ENCODE assay signal across 21 cellular contexts in the genomic region with DNA sequence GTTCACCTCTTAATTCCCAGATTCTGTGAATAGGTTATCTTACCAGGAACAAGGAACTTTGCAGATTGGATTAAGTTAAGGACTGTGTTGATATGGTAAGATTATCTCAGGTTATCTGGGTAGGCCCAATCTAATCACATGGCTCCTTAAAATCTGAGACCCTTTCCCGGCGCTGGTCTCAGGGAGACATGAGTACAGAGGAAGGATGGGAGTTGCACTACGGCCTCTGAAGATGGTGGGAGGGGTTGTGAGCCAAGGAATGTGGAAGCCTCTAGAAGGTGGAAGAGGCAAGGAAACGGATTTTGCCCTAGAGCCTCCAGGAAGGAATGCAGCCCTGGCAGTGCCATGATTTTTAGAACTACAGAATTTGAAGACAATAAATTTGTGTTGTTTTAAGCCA.
DNase-seq lines count a peak whose midpoint lies in the region; ATAC-seq and TF ChIP-seq lines count a peak whose summit lies in the region.
"Had no signal": no experiment of that assay in that cellular context is flagged by ENCODE, and none has a peak within 500 bp of the region (broad histone marks: within the 10 kb centered on the region; RNA-seq: fewer than 3 reads in every experiment).

No MANE protein-coding gene starts in this region.

- peaks cover 18% of the 10 kb centered on the region for H3K4me1 Mint-ChIP-seq in activated CD8-positive, alpha-beta T cell treated with anti-CD3 and anti-CD28 coated beads, Interleukin-2, amount 10 ng/mL, durations not matched to agents 7 days and 5 days (ENCODE audit: low read depth)
- peaks cover 18% of the 10 kb centered on the region for H3K4me1 Mint-ChIP-seq in activated CD8-positive, alpha-beta T cell treated with anti-CD3 and anti-CD28 coated beads for 36 hours (ENCODE audit: low read depth)
- H3K4me1 Mint-ChIP-seq in osteocyte (ENCODE audit: unreplicated experiment): no peaks in the 10 kb centered on the region
- H3K4me1 Mint-ChIP-seq: CD4-positive, CD25-positive, alpha-beta regulatory T cell had no signal

- no peak overlapping the region for H3K4me3 Mint-ChIP-seq in activated CD8-positive, alpha-beta T cell treated with anti-CD3 and anti-CD28 coated beads, Interleukin-2, amount 10 ng/mL, durations not matched to agents 7 days and 5 days
- no peak overlapping the region for H3K4me3 Mint-ChIP-seq in activated CD8-positive, alpha-beta T cell treated with anti-CD3 and anti-CD28 coated beads for 36 hours
- H3K4me3 Mint-ChIP-seq in osteocyte (ENCODE audit: unreplicated experiment): no peak overlapping the region
- H3K4me3 Mint-ChIP-seq: B cell; CD4-positive, CD25-positive, alpha-beta regulatory T cell; CD8-positive, alpha-beta T cell; H9 had no signal

- H3K79me2 ChIP-seq in mesendoderm (ENCODE audit: control insufficient read depth, insufficient read depth, low read length): no peaks in the 10 kb centered on the region

- H2BK5ac ChIP-seq in mesendoderm (ENCODE audit: low read length): no peak overlapping the region

- H3K4me3 ChIP-seq in mesendoderm (ENCODE audit: low read length): no peak overlapping the region
- H3K4me3 ChIP-seq: BLaER1, GM12878, GM23248 had no signal

- H3K4ac ChIP-seq in mesendoderm (ENCODE audit: low read depth, low read length): no peak overlapping the region

- no peak overlapping the region for H3K9ac ChIP-seq in mesendoderm (ENCODE audit: low read length)
- H3K9ac ChIP-seq: BLaER1, GM23248 had no signal

- peak; percentile 15 for DNase-seq in activated CD8-positive, alpha-beta T cell treated with anti-CD3 and anti-CD28 coated beads, Interleukin-2, amount 10 ng/mL, durations not matched to agents 7 days and 5 days
- no peak for DNase-seq in activated CD8-positive, alpha-beta T cell treated with anti-CD3 and anti-CD28 coated beads for 36 hours
- DNase-seq in mesendoderm (peak; percentile 91), osteocyte (ENCODE audit: extremely low spot score, unreplicated experiment) (peak; percentile 59), NCI-H69 (lab: John Stamatoyannopoulos, UW) (no peak)
- DNase-seq in activated CD8-positive, alpha-beta memory T cell treated with anti-CD3 and anti-CD28 coated beads for 24 hours: no peak
- DNase-seq: Caco-2; CD4-positive, CD25-positive, alpha-beta regulatory T cell; CD8-positive, alpha-beta T cell; DMS153; DND-41; GDM1; GM23248; H9 had no signal

- no peak for ATAC-seq in activated CD8-positive, alpha-beta T cell treated with anti-CD3 and anti-CD28 coated beads, Interleukin-2, amount 10 ng/mL, durations not matched to agents 7 days and 5 days
- no peak for ATAC-seq in activated CD8-positive, alpha-beta T cell treated with anti-CD3 and anti-CD28 coated beads for 36 hours
- no peak for ATAC-seq in HG03045 (IDR thresholded peaks at IDR 0.05; ENCODE audit: unreplicated experiment)
- ATAC-seq: CD8-positive, alpha-beta T cell; GM12878; HCT116 had no signal

- no CpG with 5 or more reads among the region's 4 CpGs for WGBS in mesendoderm (ENCODE audit: extremely low coverage, insufficient coverage, low lambda C conversion rate)

- no peak overlapping the region for H4K5ac ChIP-seq in mesendoderm (ENCODE audit: low read length)

- no peak overlapping the region for H3K27ac Mint-ChIP-seq in activated CD8-positive, alpha-beta T cell treated with anti-CD3 and anti-CD28 coated beads, Interleukin-2, amount 10 ng/mL, durations not matched to agents 7 days and 5 days
- no peak overlapping the region for H3K27ac Mint-ChIP-seq in activated CD8-positive, alpha-beta T cell treated with anti-CD3 and anti-CD28 coated beads for 36 hours
- H3K27ac Mint-ChIP-seq in osteocyte (ENCODE audit: unreplicated experiment): no peak overlapping the region
- H3K27ac Mint-ChIP-seq: B cell; CD4-positive, CD25-positive, alpha-beta regulatory T cell; CD8-positive, alpha-beta T cell; H9 had no signal

- peaks cover 2% of the 10 kb centered on the region for H3K4me1 ChIP-seq in mesendoderm (ENCODE audit: control insufficient read depth, low read depth, low read length)
- H3K4me1 ChIP-seq: Caco-2 had no signal

- no peak for TF ChIP-seq CTCF in activated CD8-positive, alpha-beta T cell treated with anti-CD3 and anti-CD28 coated beads for 36 hours (IDR thresholded peaks at IDR 0.05)
- TF ChIP-seq CTCF in osteocyte (IDR thresholded peaks at IDR 0.05): no peak

- no peak overlapping the region for H2BK120ac ChIP-seq in mesendoderm (ENCODE audit: low read depth, low read length)

- no peak overlapping the region for H3K23ac ChIP-seq in mesendoderm (ENCODE audit: low read length)

- H3K9me3 Mint-ChIP-seq in activated CD8-positive, alpha-beta T cell treated with anti-CD3 and anti-CD28 coated beads, Interleukin-2, amount 10 ng/mL, durations not matched to agents 7 days and 5 days (ENCODE audit: insufficient read depth): no peaks in the 10 kb centered on the region
- H3K9me3 Mint-ChIP-seq in activated CD8-positive, alpha-beta T cell treated with anti-CD3 and anti-CD28 coated beads for 36 hours: no peaks in the 10 kb centered on the region
- H3K9me3 Mint-ChIP-seq in osteocyte (ENCODE audit: unreplicated experiment): peaks cover under 1% of the 10 kb centered on the region

- H3K18ac ChIP-seq in mesendoderm (ENCODE audit: low read length): no peak overlapping the region

- H2BK15ac ChIP-seq in mesendoderm (replicated peaks; ENCODE audit: low read depth): no peak overlapping the region

- H3K36me3 Mint-ChIP-seq in activated CD8-positive, alpha-beta T cell treated with anti-CD3 and anti-CD28 coated beads, Interleukin-2, amount 10 ng/mL, durations not matched to agents 7 days and 5 days (ENCODE audit: low read depth): no peaks in the 10 kb centered on the region
- H3K36me3 Mint-ChIP-seq in activated CD8-positive, alpha-beta T cell treated with anti-CD3 and anti-CD28 coated beads for 36 hours (ENCODE audit: low read depth): no peaks in the 10 kb centered on the region
- H3K36me3 Mint-ChIP-seq in osteocyte (ENCODE audit: unreplicated experiment): no peaks in the 10 kb centered on the region
- H3K36me3 Mint-ChIP-seq: CD4-positive, CD25-positive, alpha-beta regulatory T cell; CD8-positive, alpha-beta T cell had no signal

- H3K79me1 ChIP-seq in mesendoderm (ENCODE audit: low read length): no peaks in the 10 kb centered on the region

- peaks cover 43% of the 10 kb centered on the region for H3K27me3 Mint-ChIP-seq in activated CD8-positive, alpha-beta T cell treated with anti-CD3 and anti-CD28 coated beads, Interleukin-2, amount 10 ng/mL, durations not matched to agents 7 days and 5 days (ENCODE audit: low read depth)
- peaks cover 28% of the 10 kb centered on the region for H3K27me3 Mint-ChIP-seq in activated CD8-positive, alpha-beta T cell treated with anti-CD3 and anti-CD28 coated beads for 36 hours
- H3K27me3 Mint-ChIP-seq in osteocyte (ENCODE audit: unreplicated experiment): peaks cover 69% of the 10 kb centered on the region

- intact Hi-C loops in activated CD8-positive, alpha-beta T cell treated with anti-CD3 and anti-CD28 coated beads for 36 hours (cut with micrococcal nuclease): no loop called here

- no peak overlapping the region for H3K27ac ChIP-seq in mesendoderm (ENCODE audit: low read depth, low read length)
- H3K27ac ChIP-seq: 22Rv1, BLaER1, C4-2B, GM23248 had no signal

- no peak overlapping the region for H3K4me2 ChIP-seq in mesendoderm (ENCODE audit: low read length)
- H3K4me2 ChIP-seq: BLaER1 had no signal

- no peak overlapping the region for H4K8ac ChIP-seq in mesendoderm (ENCODE audit: low read depth, low read length)

- H3K36me3 ChIP-seq in mesendoderm (ENCODE audit: control insufficient read depth, insufficient read depth, low read length): no peaks in the 10 kb centered on the region
- H3K36me3 ChIP-seq: BLaER1 had no signal

- POLR2A ChIA-PET in activated CD8-positive, alpha-beta T cell treated with anti-CD3 and anti-CD28 coated beads, Interleukin-2, amount 10 ng/mL, durations not matched to agents 7 days and 5 days (lab: Charles Lee): no interaction called here
- POLR2A ChIA-PET in activated CD8-positive, alpha-beta T cell treated with anti-CD3 and anti-CD28 coated beads for 36 hours (lab: Charles Lee): interaction anchor here (1.9 kb wide), 1 partner anchor 14 kb away, joined by 5 read pairs; no protein-coding TSS in a partner anchor

- H2AK5ac ChIP-seq in mesendoderm (ENCODE audit: low read length): no peak overlapping the region

- no peak overlapping the region for H3K56ac ChIP-seq in mesendoderm (ENCODE audit: low read length)

- CTCF ChIA-PET in activated CD8-positive, alpha-beta T cell treated with anti-CD3 and anti-CD28 coated beads, Interleukin-2, amount 10 ng/mL, durations not matched to agents 7 days and 5 days (lab: Charles Lee): interaction anchor here (1.0 kb wide), 1 partner anchor 14 kb away, joined by 3 read pairs; no protein-coding TSS in a partner anchor
- CTCF ChIA-PET in activated CD8-positive, alpha-beta T cell treated with anti-CD3 and anti-CD28 coated beads for 36 hours (lab: Charles Lee): no interaction called here

- H3K27me3 ChIP-seq in mesendoderm (ENCODE audit: insufficient read depth, low read length, poor library complexity): no peaks in the 10 kb centered on the region
- H3K27me3 ChIP-seq: BLaER1 had no signal

Comparison
In these comparisons a context has a peak if more than half of its experiments do, and no peak if none do; other contexts are left out.
1. DNase-seq: peak in activated CD8-positive, alpha-beta T cell treated with anti-CD3 and anti-CD28 coated beads, Interleukin-2, amount 10 ng/mL, durations not matched to agents 7 days and 5 days (single experiment), mesendoderm (single experiment) and osteocyte (single experiment); none in activated CD8-positive, alpha-beta T cell treated with anti-CD3 and anti-CD28 coated beads for 36 hours (single experiment), NCI-H69 (single experiment) and activated CD8-positive, alpha-beta memory T cell treated with anti-CD3 and anti-CD28 coated beads for 24 hours (single experiment).